ENCODE assay signal across 25 cellular contexts in genomic region chr3:3639078-3639477, GRCh38.
DNase-seq lines count a peak whose midpoint lies in the region; ATAC-seq, FAIRE-seq and TF ChIP-seq lines count a peak whose summit lies in the region.
"Had no signal": no experiment of that assay in that cellular context is flagged by ENCODE, and none has a peak within 500 bp of the region (broad histone marks: within the 10 kb centered on the region; RNA-seq: fewer than 3 reads in every experiment).

No MANE protein-coding gene starts in this region.

- in situ Hi-C loops in HepG2 (cut with HindIII; ENCODE audit: extremely low pct_ligation_motif_present, low pct_unique_long_range_greater_than_20kb): no loop called here

- TF ChIP-seq RAD21 in HepG2 (CRISPR knock-in tag; IDR thresholded peaks at IDR 0.05): no peak

- ATAC-seq in HepG2 (no peak), right lobe of liver (no peak), GM18505 (IDR thresholded peaks at IDR 0.05; ENCODE audit: unreplicated experiment) (no peak), HG03159 (IDR thresholded peaks at IDR 0.05; ENCODE audit: unreplicated experiment) (no peak)
- ATAC-seq: A549 had no signal

- H3K27ac ChIP-seq in HepG2 (ENCODE audit: extremely low read length, insufficient read depth, low read length) (no peak overlapping the region), right lobe of liver (no peak overlapping the region), kidney (ENCODE audit: low read depth in 2 of 2, low read length in 2 of 2) (no peak overlapping the region)
- H3K27ac ChIP-seq: 22Rv1; A549; BLaER1 treated with 17β-estradiol and CSF1 and Interleukin-3, amounts not matched to agents 10 nM and 100 nM; GM23248 had no signal

- no peaks in the 10 kb centered on the region for H3K79me2 ChIP-seq in HepG2 (ENCODE audit: insufficient read depth, low read length)

- H4K20me1 ChIP-seq in HepG2 (ENCODE audit: insufficient read depth, low read length): no peaks in the 10 kb centered on the region
- H4K20me1 ChIP-seq: BLaER1 treated with 17β-estradiol and CSF1 and Interleukin-3, amounts not matched to agents 10 nM and 100 nM had no signal

- H3K4me1 ChIP-seq in HepG2 (ENCODE audit: insufficient read depth, low read length): no peaks in the 10 kb centered on the region
- H3K4me1 ChIP-seq in right lobe of liver: no peaks in the 10 kb centered on the region
- no peaks in the 10 kb centered on the region for H3K4me1 ChIP-seq in kidney (ENCODE audit: control insufficient read depth in 1 of 2, insufficient read depth in 1 of 2, low read depth in 1 of 2, low read length in 2 of 2)
- H3K4me1 ChIP-seq: A549, BE2C had no signal

- no peak overlapping the region for H2AFZ ChIP-seq in HepG2 (ENCODE audit: low read length)
- H2AFZ ChIP-seq: GM23248 had no signal

- H3K9ac ChIP-seq in HepG2 (ENCODE audit: insufficient read depth, low read depth, low read length) (no peak overlapping the region), kidney (ENCODE audit: low read length in 2 of 2) (no peak overlapping the region)
- H3K9ac ChIP-seq: BLaER1 treated with 17β-estradiol and CSF1 and Interleukin-3, amounts not matched to agents 10 nM and 100 nM; GM23248 had no signal

- TF ChIP-seq CTCF in HepG2 (CRISPR knock-in tag; IDR thresholded peaks at IDR 0.05) (no peak), right lobe of liver (IDR thresholded peaks at IDR 0.05) (no peak), kidney (IDR thresholded peaks at IDR 0.05; ENCODE audit: borderline replicate concordance, extremely low read depth, insufficient read depth) (no peak)

- POLR2A ChIA-PET in HepG2 (lab: Yijun Ruan, JAX): no interaction called here

- H3K4me3 ChIP-seq in HepG2 (replicated peaks in 1 of 3; ENCODE audit: insufficient read depth in 1 of 3, low read depth in 2 of 3, low read length in 3 of 3): no peak overlapping the region
- no peak overlapping the region for H3K4me3 ChIP-seq in right lobe of liver
- no peak overlapping the region for H3K4me3 ChIP-seq in kidney (ENCODE audit: low read length in 2 of 2)
- H3K4me3 ChIP-seq: A549; BLaER1 treated with 17β-estradiol and CSF1 and Interleukin-3, amounts not matched to agents 10 nM and 100 nM; GM23248 had no signal

- no peak for FAIRE-seq in HepG2 (lab: Jason Lieb, UNC)
- FAIRE-seq in colon (lab: Jason Lieb, UNC): peak; percentile 83
- peak; percentile 47 for FAIRE-seq in kidney (lab: Jason Lieb, UNC)
- FAIRE-seq: A549, D721Med, GM12892, GM19239, H1 had no signal

- TF ChIP-seq POLR2A in HepG2 (IDR thresholded peaks at IDR 0.05; ENCODE audit: insufficient read depth in 1 of 2, low read depth in 2 of 2, low read length in 2 of 2) (no peak), right lobe of liver (IDR thresholded peaks at IDR 0.05) (no peak), GM18505 (IDR thresholded peaks at IDR 0.05; ENCODE audit: borderline replicate concordance, extremely low read depth, insufficient read depth, insufficient read length) (no peak)

- H3K9me3 ChIP-seq in HepG2 (ENCODE audit: low read length) (no peaks in the 10 kb centered on the region), right lobe of liver (no peaks in the 10 kb centered on the region), kidney (ENCODE audit: control insufficient read depth in 1 of 2, low read length in 2 of 2) (no peaks in the 10 kb centered on the region)
- H3K9me3 ChIP-seq: A549; BE2C; BLaER1 treated with 17β-estradiol and CSF1 and Interleukin-3, amounts not matched to agents 10 nM and 100 nM had no signal

- CTCF ChIA-PET in HepG2 (lab: Yijun Ruan, JAX; ENCODE audit: low intra/inter-chr PET ratio, low total read pairs): no interaction called here

- H3K4me2 ChIP-seq in HepG2 (ENCODE audit: low read depth, low read length): no peak overlapping the region
- H3K4me2 ChIP-seq: A549; BLaER1 treated with 17β-estradiol and CSF1 and Interleukin-3, amounts not matched to agents 10 nM and 100 nM had no signal

- no TSS peak for BruUV-seq in HepG2 (replicated peaks; lab: Mats Ljungman, UMichigan)

- TF ChIP-seq EP300 in HepG2 (IDR thresholded peaks at IDR 0.05; ENCODE audit: low read depth in 2 of 2, low read length in 2 of 2) (no peak), HepG2 (CRISPR knock-in tag; IDR thresholded peaks at IDR 0.05; ENCODE audit: borderline replicate concordance) (no peak)

- intact Hi-C loops in HepG2 (cut with micrococcal nuclease; ENCODE audit: unreplicated experiment) (no loop called here), right lobe of liver (cut with DNase I) (no loop called here), kidney (cut with DNase I) (no loop called here)

- DNase-seq in HepG2 (ENCODE audit: low spot score) (no peak), right lobe of liver (no peak), kidney (no peak), HK-2 (ENCODE audit: unreplicated experiment) (no peak)
- DNase-seq: ACHN; AML-193; BE2C; CD4-positive, alpha-beta T cell; CD8-positive, alpha-beta memory T cell; DMS 273 treated with DMSO at 0.1 percent for 48 hours; DMS79; EL; GM23248; H7; HCEC 1CT had no signal

- H3K27me3 ChIP-seq in HepG2 (ENCODE audit: control insufficient read depth in 1 of 2, insufficient read depth in 2 of 2, low read length in 2 of 2) (no peaks in the 10 kb centered on the region; a peak in 1 of 5 replicates), right lobe of liver (no peaks in the 10 kb centered on the region)
- H3K27me3 ChIP-seq: BE2C; BLaER1 treated with 17β-estradiol and CSF1 and Interleukin-3, amounts not matched to agents 10 nM and 100 nM had no signal

- 3% methylated on average over 2 of the region's 2 CpGs for WGBS in HepG2 (ENCODE audit: low lambda C conversion rate)
- WGBS in right lobe of liver (ENCODE audit: insufficient coverage, low coverage, low lambda C conversion rate, missing lambda C conversion rate): 62% methylated on average over 2 of the region's 2 CpGs

- H3K36me3 ChIP-seq in HepG2 (replicated peaks in 1 of 2; ENCODE audit: control insufficient read depth in 1 of 2, insufficient read depth in 2 of 2, low read length in 2 of 2): no peaks in the 10 kb centered on the region
- H3K36me3 ChIP-seq in right lobe of liver: no peaks in the 10 kb centered on the region
- H3K36me3 ChIP-seq in kidney (ENCODE audit: control insufficient read depth in 1 of 2, insufficient read depth in 2 of 2, low read length in 2 of 2): no peaks in the 10 kb centered on the region
- H3K36me3 ChIP-seq: BE2C; BLaER1 treated with 17β-estradiol and CSF1 and Interleukin-3, amounts not matched to agents 10 nM and 100 nM had no signal

TF ChIP-seq in HepG2, 621 proteins besides CTCF, POLR2A, EP300 and RAD21:
- TF ChIP-seq MAFK (conservative IDR thresholded peaks at IDR 0.05 in 1 of 2, IDR thresholded peaks at IDR 0.05 in 1 of 2; ENCODE audit: low read length in 2 of 2): peak; percentile 52 to 75
- TF ChIP-seq ZNF660 (CRISPR knock-in tag; IDR thresholded peaks at IDR 0.05; ENCODE audit: borderline replicate concordance, low read depth): no peak
- TF ChIP-seq MAFF (IDR thresholded peaks at IDR 0.05; ENCODE audit: low read depth, low read length): peak; percentile 49; the same call in 1 of the 2 replicates
TF ChIP-seq in HepG2: peak in this region for 2.
